ENCODE assay signal across 9 cellular contexts in the genomic region with DNA sequence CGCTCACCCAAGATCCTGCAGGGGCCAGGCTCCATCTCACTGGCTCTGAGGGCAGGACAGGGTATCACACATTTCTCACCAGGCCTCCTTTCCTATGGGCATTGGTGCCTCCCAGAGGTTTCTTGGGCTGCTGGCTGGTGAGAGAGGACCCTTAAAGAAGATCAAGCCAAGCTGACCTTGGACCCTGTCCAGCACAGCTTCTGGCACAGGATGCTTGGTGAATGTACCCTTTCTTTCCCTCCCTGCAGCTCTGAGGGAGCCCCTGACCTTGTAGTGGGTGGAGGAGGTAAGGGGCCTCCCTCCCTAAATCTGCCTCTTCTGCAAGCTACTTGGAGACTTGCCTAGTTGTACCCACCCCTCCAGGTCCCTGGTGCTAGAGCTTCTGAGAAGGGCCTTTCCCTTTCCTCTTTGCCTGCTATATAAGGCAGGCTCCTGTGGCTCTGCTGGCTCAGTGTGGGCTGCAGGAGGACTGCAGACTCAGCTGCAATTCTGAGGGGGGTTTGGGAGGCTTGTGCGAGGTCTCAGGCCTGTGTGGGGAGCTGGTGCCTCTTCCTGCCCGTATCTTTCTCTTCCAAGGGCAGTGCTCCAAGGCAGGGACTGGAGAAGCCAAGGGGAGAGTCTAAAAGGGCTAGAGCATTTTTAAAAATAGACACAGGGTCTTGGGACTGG. TPM values are rescaled to one million over a fixed set of nuclear protein-coding genes. Genes with fewer than 3 reads are reported as not detected.
A peak's percentile ranks its signal among the peaks of the same experiment; 100 is the strongest.
DNase-seq lines count a peak whose midpoint lies in the region; FAIRE-seq and TF ChIP-seq lines count a peak whose summit lies in the region.
"Had no signal": no experiment of that assay in that cellular context is flagged by ENCODE, and none has a peak within 500 bp of the region (broad histone marks: within the 10 kb centered on the region; RNA-seq: fewer than 3 reads in every experiment).

No MANE protein-coding gene starts in this region.

- peak overlapping the region; percentile 80 for H3K4me2 ChIP-seq in PC-9

- H2AFZ ChIP-seq in PC-9 = no peak overlapping the region

- H3K4me1 Mint-ChIP-seq in endothelial cell (ENCODE audit: unreplicated experiment) = peaks cover 74% of the 10 kb centered on the region

- intact Hi-C loops in PC-9 (cut with micrococcal nuclease; ENCODE audit: unreplicated experiment) = no loop called here

- peak overlapping the region; percentile 71 for H3K27ac ChIP-seq in PC-9
- peak overlapping the region; percentile 89 for H3K27ac ChIP-seq in neutrophil

- no peak overlapping the region for H3K4me3 ChIP-seq in PC-9
- no peak overlapping the region for H3K4me3 ChIP-seq in neutrophil (ENCODE audit: low read depth in 1 of 2, low read length in 1 of 2)

- peaks cover 20% of the 10 kb centered on the region for H3K36me3 Mint-ChIP-seq in endothelial cell (ENCODE audit: low read depth, unreplicated experiment)

- no peaks in the 10 kb centered on the region for H4K20me1 ChIP-seq in PC-9 (ENCODE audit: insufficient read depth)

- CTCF ChIA-PET in PC-9 (lab: Charles Lee) = no interaction called here

- H3K79me2 ChIP-seq in PC-9 (ENCODE audit: low read depth) = no peaks in the 10 kb centered on the region

- H3K9me3 ChIP-seq in PC-9 (ENCODE audit: insufficient read depth, low read depth) (no peaks in the 10 kb centered on the region), neutrophil (no peaks in the 10 kb centered on the region)

- no peaks in the 10 kb centered on the region for H3K36me3 ChIP-seq in PC-9 (ENCODE audit: low read depth)
- peaks cover 7% of the 10 kb centered on the region for H3K36me3 ChIP-seq in neutrophil

- no peak overlapping the region for H3K27ac Mint-ChIP-seq in endothelial cell (ENCODE audit: unreplicated experiment)

- no peak for TF ChIP-seq POLR2A in GM12891 (IDR thresholded peaks at IDR 0.05; ENCODE audit: low read depth, low read length)

- peaks cover 84% of the 10 kb centered on the region for H3K4me1 ChIP-seq in PC-9 (replicated peaks; ENCODE audit: insufficient read depth)
- H3K4me1 ChIP-seq in neutrophil (ENCODE audit: control insufficient read depth in 1 of 2, insufficient read depth in 1 of 2, low read depth in 1 of 2, low read length in 1 of 2) = peaks cover 46 to 47% of the 10 kb centered on the region in 2 experiments

- POLR2A ChIA-PET in PC-9 (lab: Charles Lee; ENCODE audit: unreplicated experiment) = no interaction called here

- H3K27me3 ChIP-seq in PC-9 (ENCODE audit: insufficient read depth, low read depth) = no peaks in the 10 kb centered on the region
- no peaks in the 10 kb centered on the region for H3K27me3 ChIP-seq in neutrophil

- peak; percentile 15 for DNase-seq in CD1c-positive myeloid dendritic cell (ENCODE audit: extremely low spot score)
- DNase-seq in PC-9 = no peak
- DNase-seq in endothelial cell (ENCODE audit: low spot score) = no peak
- DNase-seq in NCI-H1417 treated with DMSO at 0.1 percent for 48 hours (lab: John Stamatoyannopoulos, UW) = no peak
- DNase-seq in activated gamma-delta T cell (lab: John Stamatoyannopoulos, UW) = no peak
- DNase-seq in GM12891 (ENCODE audit: insufficient read length, low spot score) = no peak
- DNase-seq in AG20443 (ENCODE audit: low spot score) = no peak

- BruUV-seq in PC-9 (replicated peaks; lab: Mats Ljungman, UMichigan) = no TSS peak

- H3K9me2 ChIP-seq in PC-9 (ENCODE audit: insufficient read depth) = no peaks in the 10 kb centered on the region

- H3K27me3 Mint-ChIP-seq in endothelial cell (ENCODE audit: unreplicated experiment) = peaks cover 6% of the 10 kb centered on the region

- TF ChIP-seq CTCF in PC-9 (conservative IDR thresholded peaks at IDR 0.05) = no peak
- no peak for TF ChIP-seq CTCF in endothelial cell (IDR thresholded peaks at IDR 0.05; ENCODE audit: unreplicated experiment)
- no peak for TF ChIP-seq CTCF in neutrophil (IDR thresholded peaks at IDR 0.05)

- peaks cover 52% of the 10 kb centered on the region for H3F3A ChIP-seq in PC-9 (ENCODE audit: insufficient read depth, low read depth)

- H3K9me3 Mint-ChIP-seq in endothelial cell (ENCODE audit: unreplicated experiment) = no peaks in the 10 kb centered on the region

- FAIRE-seq in GM12891 (lab: Jason Lieb, UNC) = no peak
- FAIRE-seq: endometrium had no signal

- peak overlapping the region; percentile 67 for H3K4me3 Mint-ChIP-seq in endothelial cell (ENCODE audit: unreplicated experiment)

TF ChIP-seq in GM12891, 5 proteins besides CTCF, POLR2A, EP300 and RAD21:
- TF ChIP-seq SPI1 (IDR thresholded peaks at IDR 0.05; ENCODE audit: low read depth, low read length) = no peak
- TF ChIP-seq PAX5 (IDR thresholded peaks at IDR 0.05; ENCODE audit: insufficient read depth, low read length, severe bottlenecking) = no peak
- no peak for TF ChIP-seq POU2F2 (IDR thresholded peaks at IDR 0.05; ENCODE audit: low read depth, low read length)
- no peak for TF ChIP-seq POLR2AphosphoS5 (IDR thresholded peaks at IDR 0.05; ENCODE audit: low read depth, low read length)

RNA-seq across cellular contexts. Expression of a gene that starts 11.8 kb away (rescaled TPM):
- total RNA-seq in PC-9 (2021) = 59.8 and 73.0 TPM in 2 replicates
- 219 TPM for total RNA-seq in endothelial cell (ENCODE audit: unreplicated experiment)
- polyA plus RNA-seq in GM12891 (2012; ENCODE audit: low read depth, missing spikeins) = 33.9 TPM
